Comparison of ENCODE assay signal across 16 cellular contexts in genomic region chr19:7691497-7691896, GRCh38. TPM values are rescaled to one million over a fixed set of nuclear protein-coding genes. Genes with fewer than 3 reads are reported as not detected.
DNase-seq lines count a peak whose midpoint lies in the region; ATAC-seq, FAIRE-seq and TF ChIP-seq lines count a peak whose summit lies in the region.
"Had no signal": no experiment of that assay in that cellular context is flagged by ENCODE, and none has a peak within 500 bp of the region (broad histone marks: within the 10 kb centered on the region; RNA-seq: fewer than 3 reads in every experiment).

No MANE protein-coding gene starts in this region.

- H3K4me3 Mint-ChIP-seq in activated CD8-positive, alpha-beta T cell treated with anti-CD3 and anti-CD28 coated beads for 36 hours: no peak overlapping the region
- H3K4me3 Mint-ChIP-seq in activated CD8-positive, alpha-beta T cell treated with anti-CD3 and anti-CD28 coated beads, Interleukin-2, amount 10 ng/mL, durations not matched to agents 7 days and 5 days: no peak overlapping the region
- H3K4me3 Mint-ChIP-seq in CD8-positive, alpha-beta T cell: no peak overlapping the region
- H3K4me3 Mint-ChIP-seq: CD14-positive monocyte had no signal

- H3K9me3 Mint-ChIP-seq in activated CD8-positive, alpha-beta T cell treated with anti-CD3 and anti-CD28 coated beads for 36 hours: no peaks in the 10 kb centered on the region
- H3K9me3 Mint-ChIP-seq in activated CD8-positive, alpha-beta T cell treated with anti-CD3 and anti-CD28 coated beads, Interleukin-2, amount 10 ng/mL, durations not matched to agents 7 days and 5 days (ENCODE audit: insufficient read depth): no peaks in the 10 kb centered on the region
- H3K9me3 Mint-ChIP-seq in CD8-positive, alpha-beta T cell: no peaks in the 10 kb centered on the region

- intact Hi-C loops in activated CD8-positive, alpha-beta T cell treated with anti-CD3 and anti-CD28 coated beads for 36 hours (cut with micrococcal nuclease): no loop called here
- intact Hi-C loops in CD8-positive, alpha-beta T cell (cut with DNase I, micrococcal nuclease): loop anchor here in 1 of 2 experiments (5.0 kb wide), 1 partner anchor 81 kb away; no protein-coding TSS in a partner anchor

- H3K27ac ChIP-seq in CD8-positive, alpha-beta T cell (ENCODE audit: low read depth, low read length): peak overlapping the region; percentile 22
- H3K27ac ChIP-seq in osteoblast (ENCODE audit: low read depth, low read length): no peak overlapping the region
- H3K27ac ChIP-seq: A549, Peyer's patch had no signal

- no peaks in the 10 kb centered on the region for H3K79me2 ChIP-seq in osteoblast (ENCODE audit: insufficient read depth, low read length)

- FAIRE-seq in bronchial epithelial cell (lab: Jason Lieb, UNC): peak; percentile 32
- FAIRE-seq: A549 had no signal

- peak; percentile 53 for DNase-seq in activated CD8-positive, alpha-beta T cell treated with anti-CD3 and anti-CD28 coated beads for 36 hours
- DNase-seq in activated CD8-positive, alpha-beta T cell treated with anti-CD3 and anti-CD28 coated beads, Interleukin-2, amount 10 ng/mL, durations not matched to agents 7 days and 5 days: no peak
- DNase-seq in CD8-positive, alpha-beta T cell: peak in 1 of 7 experiments; percentile 40
- no peak for DNase-seq in bronchial epithelial cell (ENCODE audit: low read depth)
- peak; percentile 8 for DNase-seq in osteoblast (ENCODE audit: insufficient read length, low spot score, missing footprints)
- no peak for DNase-seq in occipital lobe (lab: John Stamatoyannopoulos, UW)
- no peak for DNase-seq in NCI-H2171 (lab: John Stamatoyannopoulos, UW)
- DNase-seq: DMS53, NCI-H1417, NCI-H2029, NCI-H510A treated with DMSO at 0.1 percent for 48 hours, Peyer's patch had no signal

- H3K36me3 Mint-ChIP-seq in activated CD8-positive, alpha-beta T cell treated with anti-CD3 and anti-CD28 coated beads for 36 hours (ENCODE audit: low read depth): no peaks in the 10 kb centered on the region
- no peaks in the 10 kb centered on the region for H3K36me3 Mint-ChIP-seq in activated CD8-positive, alpha-beta T cell treated with anti-CD3 and anti-CD28 coated beads, Interleukin-2, amount 10 ng/mL, durations not matched to agents 7 days and 5 days (ENCODE audit: low read depth)
- H3K36me3 Mint-ChIP-seq in CD8-positive, alpha-beta T cell: no peaks in the 10 kb centered on the region

- H3K4me2 ChIP-seq in osteoblast (ENCODE audit: insufficient read depth, low read length): no peak overlapping the region
- H3K4me2 ChIP-seq: A549 had no signal

- POLR2A ChIA-PET in activated CD8-positive, alpha-beta T cell treated with anti-CD3 and anti-CD28 coated beads for 36 hours (lab: Charles Lee): interaction anchor here (1.1 to 1.4 kb wide), 2 partner anchors 8 to 116 kb away, joined by 3 to 4 read pairs; no protein-coding TSS in a partner anchor
- POLR2A ChIA-PET in activated CD8-positive, alpha-beta T cell treated with anti-CD3 and anti-CD28 coated beads, Interleukin-2, amount 10 ng/mL, durations not matched to agents 7 days and 5 days (lab: Charles Lee): no interaction called here
- POLR2A ChIA-PET in CD8-positive, alpha-beta T cell (lab: Charles Lee): no interaction called here

- no peak for TF ChIP-seq CTCF in activated CD8-positive, alpha-beta T cell treated with anti-CD3 and anti-CD28 coated beads for 36 hours (IDR thresholded peaks at IDR 0.05)
- TF ChIP-seq CTCF in CD8-positive, alpha-beta T cell (IDR thresholded peaks at IDR 0.05): no peak
- TF ChIP-seq CTCF in bronchial epithelial cell (IDR thresholded peaks at IDR 0.05; ENCODE audit: insufficient read depth, low read length, severe bottlenecking): no peak
- no peak for TF ChIP-seq CTCF in osteoblast (IDR thresholded peaks at IDR 0.05; ENCODE audit: extremely low read depth, low read depth, low read length)

- ATAC-seq in activated CD8-positive, alpha-beta T cell treated with anti-CD3 and anti-CD28 coated beads for 36 hours: peak; percentile 59
- ATAC-seq in activated CD8-positive, alpha-beta T cell treated with anti-CD3 and anti-CD28 coated beads, Interleukin-2, amount 10 ng/mL, durations not matched to agents 7 days and 5 days: no peak
- ATAC-seq in CD8-positive, alpha-beta T cell: peak; percentile 39
- ATAC-seq: A549 had no signal

- no peaks in the 10 kb centered on the region for H3K4me1 Mint-ChIP-seq in activated CD8-positive, alpha-beta T cell treated with anti-CD3 and anti-CD28 coated beads for 36 hours (ENCODE audit: low read depth)
- no peaks in the 10 kb centered on the region for H3K4me1 Mint-ChIP-seq in activated CD8-positive, alpha-beta T cell treated with anti-CD3 and anti-CD28 coated beads, Interleukin-2, amount 10 ng/mL, durations not matched to agents 7 days and 5 days (ENCODE audit: low read depth)
- H3K4me1 Mint-ChIP-seq in CD8-positive, alpha-beta T cell (ENCODE audit: low read depth): peaks cover 6% of the 10 kb centered on the region

- H3K36me3 ChIP-seq in CD8-positive, alpha-beta T cell (ENCODE audit: insufficient read depth, low read length): no peaks in the 10 kb centered on the region
- H3K36me3 ChIP-seq in bronchial epithelial cell (ENCODE audit: control insufficient read depth, insufficient read depth, low read length) (no peaks in the 10 kb centered on the region), osteoblast (ENCODE audit: insufficient read depth, low read length) (no peaks in the 10 kb centered on the region)
- H3K36me3 ChIP-seq: HAP-1, Peyer's patch had no signal

- H3K27me3 Mint-ChIP-seq in activated CD8-positive, alpha-beta T cell treated with anti-CD3 and anti-CD28 coated beads for 36 hours: peaks cover under 1% of the 10 kb centered on the region
- H3K27me3 Mint-ChIP-seq in activated CD8-positive, alpha-beta T cell treated with anti-CD3 and anti-CD28 coated beads, Interleukin-2, amount 10 ng/mL, durations not matched to agents 7 days and 5 days (ENCODE audit: low read depth): peaks cover under 1% of the 10 kb centered on the region
- peaks cover under 1% of the 10 kb centered on the region for H3K27me3 Mint-ChIP-seq in CD8-positive, alpha-beta T cell (ENCODE audit: low read depth)

- H4K20me1 ChIP-seq in osteoblast (ENCODE audit: insufficient read depth, low read length): no peaks in the 10 kb centered on the region

- H3K27ac Mint-ChIP-seq in activated CD8-positive, alpha-beta T cell treated with anti-CD3 and anti-CD28 coated beads for 36 hours: no peak overlapping the region
- H3K27ac Mint-ChIP-seq in activated CD8-positive, alpha-beta T cell treated with anti-CD3 and anti-CD28 coated beads, Interleukin-2, amount 10 ng/mL, durations not matched to agents 7 days and 5 days: no peak overlapping the region
- no peak overlapping the region for H3K27ac Mint-ChIP-seq in CD8-positive, alpha-beta T cell
- H3K27ac Mint-ChIP-seq: CD14-positive monocyte had no signal

- H2AFZ ChIP-seq in osteoblast (ENCODE audit: low read length): no peak overlapping the region

- CTCF ChIA-PET in activated CD8-positive, alpha-beta T cell treated with anti-CD3 and anti-CD28 coated beads for 36 hours (lab: Charles Lee): no interaction called here
- CTCF ChIA-PET in activated CD8-positive, alpha-beta T cell treated with anti-CD3 and anti-CD28 coated beads, Interleukin-2, amount 10 ng/mL, durations not matched to agents 7 days and 5 days (lab: Charles Lee): no interaction called here
- CTCF ChIA-PET in CD8-positive, alpha-beta T cell (lab: Charles Lee): interaction anchor here (2.1 kb wide), 1 partner anchor 11 kb away, joined by 9 read pairs; the partner anchor contains the start of gene TRAPPC5

- no peaks in the 10 kb centered on the region for H3K27me3 ChIP-seq in CD8-positive, alpha-beta T cell (ENCODE audit: insufficient read depth, low read length)
- H3K27me3 ChIP-seq in bronchial epithelial cell (ENCODE audit: control insufficient read depth, insufficient read depth, low read length) (no peaks in the 10 kb centered on the region), osteoblast (ENCODE audit: insufficient read depth, low read length) (no peaks in the 10 kb centered on the region)
- H3K27me3 ChIP-seq: Peyer's patch had no signal

- no peak overlapping the region for H3K4me3 ChIP-seq in CD8-positive, alpha-beta T cell (ENCODE audit: low read depth, low read length)
- no peak overlapping the region for H3K4me3 ChIP-seq in bronchial epithelial cell (ENCODE audit: low read depth, low read length)
- H3K4me3 ChIP-seq in osteoblast (ENCODE audit: insufficient read depth, low read length): no peak overlapping the region
- H3K4me3 ChIP-seq: A549, HAP-1, Peyer's patch had no signal

- H3K4me1 ChIP-seq in CD8-positive, alpha-beta T cell (ENCODE audit: insufficient read depth, low read length): peaks cover 4% of the 10 kb centered on the region
- H3K4me1 ChIP-seq in osteoblast (ENCODE audit: insufficient read depth, low read length): no peaks in the 10 kb centered on the region
- H3K4me1 ChIP-seq: A549, HAP-1 had no signal

- no peaks in the 10 kb centered on the region for H3K9me3 ChIP-seq in CD8-positive, alpha-beta T cell (ENCODE audit: low read length)
- H3K9me3 ChIP-seq in osteoblast (ENCODE audit: low read depth, low read length): no peaks in the 10 kb centered on the region
- H3K9me3 ChIP-seq: A549, HAP-1, Peyer's patch had no signal

RNA-seq across cellular contexts. Expression of gene FCER2, which starts 10.4 kb away (rescaled TPM):
- 1 to 10 TPM; 3.0 to 3.7 TPM for total RNA-seq in activated CD8-positive, alpha-beta T cell treated with anti-CD3 and anti-CD28 coated beads for 36 hours
- under 1 TPM; 0.29 to 0.31 TPM for total RNA-seq in activated CD8-positive, alpha-beta T cell treated with anti-CD3 and anti-CD28 coated beads, Interleukin-2, amount 10 ng/mL, durations not matched to agents 7 days and 5 days
- 1 to 10 TPM; 2.3 to 3.9 TPM for total RNA-seq in CD8-positive, alpha-beta T cell
- total RNA-seq in bronchial epithelial cell: not detected in 2 replicates
- not detected in 2 replicates for total RNA-seq in osteoblast
- not detected for total RNA-seq in occipital lobe
- total RNA-seq: HT-29 had no signal

RNA-seq across cellular contexts. Expression of gene TRAPPC5, which starts 10.9 kb away (rescaled TPM):
- 10 to 100 TPM; 85.0 to 85.9 TPM for total RNA-seq in activated CD8-positive, alpha-beta T cell treated with anti-CD3 and anti-CD28 coated beads for 36 hours
- 10 to 100 TPM; 92.8 to 95.1 TPM for total RNA-seq in activated CD8-positive, alpha-beta T cell treated with anti-CD3 and anti-CD28 coated beads, Interleukin-2, amount 10 ng/mL, durations not matched to agents 7 days and 5 days
- 10 to 100 TPM; 32.4 to 39.5 TPM for total RNA-seq in CD8-positive, alpha-beta T cell
- 29.2 and 141 TPM in 2 replicates for total RNA-seq in bronchial epithelial cell
- 23.3 and 26.4 TPM in 2 replicates for total RNA-seq in osteoblast
- 16.7 TPM for total RNA-seq in occipital lobe

RNA-seq across cellular contexts. Expression of gene MCEMP1, which starts 14.6 kb away (rescaled TPM):
- not detected for total RNA-seq in activated CD8-positive, alpha-beta T cell treated with anti-CD3 and anti-CD28 coated beads for 36 hours
- not detected for total RNA-seq in activated CD8-positive, alpha-beta T cell treated with anti-CD3 and anti-CD28 coated beads, Interleukin-2, amount 10 ng/mL, durations not matched to agents 7 days and 5 days
- total RNA-seq in CD8-positive, alpha-beta T cell: 1 to 10 TPM; 1.1 to 1.5 TPM
- total RNA-seq in bronchial epithelial cell (not detected in 2 replicates), osteoblast (not detected in 2 replicates), occipital lobe (0.78 TPM)
- total RNA-seq: HT-29, Peyer's patch had no signal

RNA-seq across cellular contexts. Expression of gene RETN, which starts 22.6 kb away (rescaled TPM):
- total RNA-seq in activated CD8-positive, alpha-beta T cell treated with anti-CD3 and anti-CD28 coated beads for 36 hours: not detected
- 1 to 10 TPM; 2.2 to 3.0 TPM for total RNA-seq in activated CD8-positive, alpha-beta T cell treated with anti-CD3 and anti-CD28 coated beads, Interleukin-2, amount 10 ng/mL, durations not matched to agents 7 days and 5 days
- total RNA-seq in CD8-positive, alpha-beta T cell: not detected
- total RNA-seq in bronchial epithelial cell: not detected in 2 replicates
- total RNA-seq in osteoblast: not detected in 2 replicates
- total RNA-seq in occipital lobe: 0.94 TPM
- total RNA-seq: HT-29, Peyer's patch had no signal

RNA-seq across cellular contexts. Expression of gene CLEC4G, which starts 40.4 kb away (rescaled TPM):
- not detected for total RNA-seq in activated CD8-positive, alpha-beta T cell treated with anti-CD3 and anti-CD28 coated beads for 36 hours
- not detected for total RNA-seq in activated CD8-positive, alpha-beta T cell treated with anti-CD3 and anti-CD28 coated beads, Interleukin-2, amount 10 ng/mL, durations not matched to agents 7 days and 5 days
- not detected for total RNA-seq in CD8-positive, alpha-beta T cell
- total RNA-seq in bronchial epithelial cell: not detected in 2 replicates
- not detected in 2 replicates for total RNA-seq in osteoblast
- total RNA-seq in occipital lobe: 0.31 TPM
- total RNA-seq: HT-29 had no signal

Comparison
In these comparisons a context has a peak if more than half of its experiments do, and no peak if none do; other contexts are left out.
1. DNase-seq: peak in activated CD8-positive, alpha-beta T cell treated with anti-CD3 and anti-CD28 coated beads for 36 hours (single experiment) and osteoblast (single experiment); none in activated CD8-positive, alpha-beta T cell treated with anti-CD3 and anti-CD28 coated beads, Interleukin-2, amount 10 ng/mL, durations not matched to agents 7 days and 5 days (single experiment), bronchial epithelial cell (single experiment), occipital lobe (single experiment) and NCI-H2171 (single experiment).